8 cellular contexts compared by ENCODE assay signal in genomic region chr17:29929544-29930398, GRCh38. TPM values are rescaled to one million over a fixed set of nuclear protein-coding genes. Genes with fewer than 3 reads are reported as not detected.
DNase-seq lines count a peak whose midpoint lies in the region; ATAC-seq and TF ChIP-seq lines count a peak whose summit lies in the region.

Gene SSH2 (minus strand): TSS chr17:29930228. CDS start chr17:29930000, 228 bp downstream.

- 0 to 2% (median 0%) methylated on average over 4 to 70 of the region's 71 CpGs for WGBS in adrenal gland, 4 donors
- under 1% methylated on average over 70 of the region's 71 CpGs for WGBS in prostate gland

- ATAC-seq in HG02759 (IDR thresholded peaks at IDR 0.05; ENCODE audit: unreplicated experiment) = peak; percentile 66
- peak; percentile 96 to 97 for ATAC-seq in left cardiac atrium

- peak within 1 kb of the TSS; percentile 93 for H3K4me3 ChIP-seq in GM12864 (ENCODE audit: low read depth, low read length)
- H3K4me3 ChIP-seq in adrenal gland = peak within 1 kb of the TSS; percentile 19 to 93 (median 85)
- H3K4me3 ChIP-seq in prostate gland = peak within 1 kb of the TSS; percentile 81 to 93

- H3K4me1 ChIP-seq in adrenal gland (replicated peaks in 1 of 2) = peaks cover 20 to 39% of the 10 kb centered on the region in 2 donors
- peaks cover 3% of the 10 kb centered on the region for H3K4me1 ChIP-seq in prostate gland (replicated peaks)

- TF ChIP-seq CTCF in GM12864 (IDR thresholded peaks at IDR 0.05; ENCODE audit: low read depth, low read length, missing control alignments) = no peak
- TF ChIP-seq CTCF in adrenal gland (IDR thresholded peaks at IDR 0.05) = peak in 2 of 6 experiments; percentile 8 to 15
- TF ChIP-seq CTCF in prostate gland (IDR thresholded peaks at IDR 0.05) = peak in 1 of 4 experiments; percentile 12

- TF ChIP-seq POLR2A in adrenal gland (IDR thresholded peaks at IDR 0.05) = peak; percentile 26 to 55
- TF ChIP-seq POLR2A in prostate gland (IDR thresholded peaks at IDR 0.05) = peak; percentile 59

- H3K27me3 ChIP-seq in adrenal gland (no peaks in the 10 kb centered on the region), prostate gland (replicated peaks; ENCODE audit: insufficient read depth) (no peaks in the 10 kb centered on the region)

- intact Hi-C loops in adrenal gland (cut with DNase I) = loop anchor here (5.0 to 10.0 kb wide), 3 partner anchors 95 to 122 kb away; no protein-coding TSS in a partner anchor
- intact Hi-C loops in left cardiac atrium (cut with DNase I) = loop anchor here (5.0 to 10.0 kb wide), 3 partner anchors 122 to 355 kb away; no protein-coding TSS in a partner anchor
- intact Hi-C loops in prostate gland (cut with DNase I) = loop anchor here (2.0 kb wide), 2 partner anchors 123 to 339 kb away; no protein-coding TSS in a partner anchor

- H3K27ac ChIP-seq in adrenal gland (peak within 1 kb of the TSS; percentile 39 to 94 (median 82)), prostate gland (peak within 1 kb of the TSS; percentile 81 to 87)

- H3K9me3 ChIP-seq in adrenal gland (replicated peaks in 1 of 3) = no peaks in the 10 kb centered on the region
- H3K9me3 ChIP-seq in prostate gland = no peaks in the 10 kb centered on the region

- no peaks in the 10 kb centered on the region for H3K36me3 ChIP-seq in adrenal gland (replicated peaks in 1 of 2)
- no peaks in the 10 kb centered on the region for H3K36me3 ChIP-seq in prostate gland

- DNase-seq in GM12864 (ENCODE audit: low read depth) = peak; percentile 68
- DNase-seq in NCI-H1694 (lab: John Stamatoyannopoulos, UW) = peak; percentile 80
- DNase-seq in T-helper 1 cell = peak; percentile 81 to 91 (median 85)
- DNase-seq in adrenal gland = peak; percentile 85 to 91 (median 86)
- peak; percentile 92 for DNase-seq in left cardiac atrium
- DNase-seq in prostate gland (ENCODE audit: low spot score) = peak; percentile 79
- peak; percentile 87 for DNase-seq in ureter (ENCODE audit: low spot score)

RNA-seq across cellular contexts. Expression of gene SSH2, which starts in this region (rescaled TPM):
- total RNA-seq in adrenal gland (10 to 100 TPM in 7 of 8 donors, 1 to 10 TPM in 1; 7.6 to 35.8 (median 22.5) TPM), left cardiac atrium (10 to 100 TPM; 33.0 to 41.3 TPM), prostate gland (10 to 100 TPM; 10.1 to 27.5 TPM), ureter (41.1 TPM)
- polyA plus RNA-seq in adrenal gland = 10 to 100 TPM in 2 of 3 donors, 1 to 10 TPM in 1; 8.1 to 13.1 (median 12.4) TPM

Comparison
In these comparisons a context has a peak if more than half of its experiments do, and no peak if none do; other contexts are left out.
1. Peak in every context shown above with its lines: DNase-seq, ATAC-seq, H3K4me3 ChIP-seq and H3K27ac ChIP-seq.